In the genomic region with DNA sequence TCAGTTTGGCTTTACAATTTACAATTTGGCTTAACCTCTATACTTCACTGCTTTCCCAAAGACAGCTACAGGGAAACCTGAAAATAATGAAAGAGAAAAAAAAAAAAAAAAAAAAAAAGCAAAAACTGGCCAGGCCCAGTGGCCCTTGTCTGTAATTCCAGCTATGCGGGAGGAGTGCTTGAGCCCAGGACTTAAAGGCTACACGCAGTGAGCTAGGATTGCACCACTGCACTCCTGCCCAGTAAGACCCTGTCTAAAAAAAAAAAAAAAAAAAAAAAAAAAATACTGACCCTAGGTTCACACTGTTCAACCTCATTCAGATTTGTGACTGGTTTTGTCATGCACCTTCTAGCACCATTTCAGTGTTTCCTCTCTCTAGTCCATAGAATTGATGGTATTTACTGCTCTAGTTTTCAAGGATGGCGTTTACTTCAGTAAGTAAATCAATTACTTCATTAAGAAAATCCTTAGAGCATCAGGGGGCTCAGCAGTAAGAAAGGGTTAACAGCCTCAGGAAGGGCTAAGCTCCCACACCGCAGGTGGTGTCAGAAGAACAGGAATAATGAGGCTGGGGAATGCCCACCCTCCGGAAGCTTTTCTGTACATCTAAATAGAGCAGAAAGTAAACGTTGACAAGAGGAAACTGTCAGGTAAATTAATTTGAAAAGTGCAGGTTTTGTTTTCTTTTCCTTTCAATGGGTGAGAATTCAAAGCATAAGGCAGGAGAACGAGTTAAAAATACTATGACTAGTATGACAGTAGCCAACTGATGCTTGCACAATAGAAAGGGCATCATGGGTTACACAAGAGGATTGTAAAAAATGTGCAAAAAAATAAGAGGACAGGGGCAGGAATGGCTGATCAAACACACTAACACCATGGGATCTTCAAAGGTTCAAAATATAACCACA, we compare ENCODE assay signal across 10 cellular contexts.
A peak's percentile ranks its signal among the peaks of the same experiment; 100 is the strongest.
DNase-seq lines count a peak whose midpoint lies in the region; ATAC-seq and TF ChIP-seq lines count a peak whose summit lies in the region.
"Had no signal": no experiment of that assay in that cellular context is flagged by ENCODE, and none has a peak within 500 bp of the region (broad histone marks: within the 10 kb centered on the region; RNA-seq: fewer than 3 reads in every experiment).

No MANE protein-coding gene starts in this region.

- POLR2A ChIA-PET in A673 (lab: Charles Lee; ENCODE audit: low non-redundant PET): no interaction called here

- WGBS in hepatocyte (ENCODE audit: low lambda C conversion rate, missing lambda C conversion rate): 31% methylated on average over 7 of the region's 7 CpGs
- 22% methylated on average over 6 of the region's 7 CpGs for WGBS in mesenchymal stem cell

- H3K4me2 ChIP-seq in hepatocyte (peak overlapping the region; percentile 23), mesenchymal stem cell (ENCODE audit: low read length, poor library complexity, severe bottlenecking) (no peak overlapping the region)

- H4K91ac ChIP-seq in mesenchymal stem cell (ENCODE audit: low read length): no peak overlapping the region

- H3K9ac ChIP-seq in NT2/D1 (ENCODE audit: insufficient read length, low read depth) (no peak overlapping the region), mesenchymal stem cell (ENCODE audit: low read length) (no peak overlapping the region)

- no peak overlapping the region for H3K4ac ChIP-seq in mesenchymal stem cell (ENCODE audit: low read depth in 1 of 2, low read length in 2 of 2)

- CTCF ChIA-PET in A673 (lab: Charles Lee): no interaction called here

- no peaks in the 10 kb centered on the region for H3K9me2 ChIP-seq in hepatocyte (replicated peaks; ENCODE audit: insufficient read depth)

- no peak for ATAC-seq in GM21723 (IDR thresholded peaks at IDR 0.05; ENCODE audit: unreplicated experiment)
- no peak for ATAC-seq in GM18909 (IDR thresholded peaks at IDR 0.05; ENCODE audit: poor library complexity, unreplicated experiment)
- ATAC-seq: SK-N-SH treated with all-trans-retinoic acid at 6 μM for 48 hours had no signal

- H3K9me3 ChIP-seq in A673 (ENCODE audit: low read depth, low read length, poor library complexity, severe bottlenecking): peaks cover 10% of the 10 kb centered on the region
- 0 out of 2 replicates have a peak, but pooled peaks cover 8% of the 10 kb centered on the region for H3K9me3 ChIP-seq in NT2/D1 (ENCODE audit: insufficient read depth, low read length)
- no peaks in the 10 kb centered on the region for H3K9me3 ChIP-seq in hepatocyte (ENCODE audit: low read depth)
- peaks cover 16% of the 10 kb centered on the region for H3K9me3 ChIP-seq in mesenchymal stem cell (ENCODE audit: control insufficient read depth, low read length)

- no TSS peak for BruUV-seq in A673 (replicated peaks; lab: Mats Ljungman, UMichigan)

- no peak overlapping the region for H3K18ac ChIP-seq in mesenchymal stem cell (ENCODE audit: low read depth in 1 of 2, low read length in 2 of 2)

- no peak overlapping the region for H3K14ac ChIP-seq in mesenchymal stem cell (ENCODE audit: low read length in 2 of 2)

- H3K4me1 ChIP-seq in A673 (ENCODE audit: insufficient read depth, low read length, poor library complexity, severe bottlenecking): peaks cover 27% of the 10 kb centered on the region
- H3K4me1 ChIP-seq in NT2/D1 (ENCODE audit: insufficient read depth, insufficient read length): peaks cover 3% of the 10 kb centered on the region
- peaks cover 17% of the 10 kb centered on the region for H3K4me1 ChIP-seq in hepatocyte (ENCODE audit: insufficient read depth)
- H3K4me1 ChIP-seq in mesenchymal stem cell (ENCODE audit: control insufficient read depth, insufficient read depth, low read depth, low read length): no peaks in the 10 kb centered on the region

- no peaks in the 10 kb centered on the region for H3K79me1 ChIP-seq in mesenchymal stem cell (replicated peaks; ENCODE audit: low read length, poor library complexity, severe bottlenecking)

- H4K8ac ChIP-seq in mesenchymal stem cell (ENCODE audit: low read length): no peak overlapping the region

- intact Hi-C loops in A673 (cut with micrococcal nuclease; ENCODE audit: unreplicated experiment): no loop called here

- no peaks in the 10 kb centered on the region for H4K20me1 ChIP-seq in hepatocyte (ENCODE audit: insufficient read depth, poor library complexity, severe bottlenecking)

- no peak overlapping the region for H3K23ac ChIP-seq in mesenchymal stem cell (ENCODE audit: low read length in 2 of 2)

- H2BK5ac ChIP-seq in mesenchymal stem cell (ENCODE audit: low read depth, low read length, poor library complexity, severe bottlenecking): no peak overlapping the region

- H3K27ac ChIP-seq in A673 (ENCODE audit: low read depth, low read length, poor library complexity, severe bottlenecking) (no peak overlapping the region), hepatocyte (peak overlapping the region; percentile 15), mesenchymal stem cell (ENCODE audit: low read length, poor library complexity, severe bottlenecking) (no peak overlapping the region)

- peak; percentile 60 for DNase-seq in A673 (ENCODE audit: low spot score)
- no peak for DNase-seq in GM12865 (ENCODE audit: low read depth)
- peak; percentile 80 for DNase-seq in NT2/D1 (ENCODE audit: low read depth, low spot score)
- no peak for DNase-seq in hepatocyte (ENCODE audit: low spot score)
- DNase-seq in NCI-H2029 (lab: John Stamatoyannopoulos, UW): no peak
- DNase-seq in mesenchymal stem cell: no peak
- DNase-seq: DMS53 had no signal

- H3K4me3 ChIP-seq in A673 (ENCODE audit: low read depth, low read length, poor library complexity, severe bottlenecking) (no peak overlapping the region), GM12865 (ENCODE audit: low read depth, low read length) (peak overlapping the region; percentile 5; the same call in 1 of the 2 replicates), NT2/D1 (ENCODE audit: insufficient read length, low read depth) (no peak overlapping the region), hepatocyte (no peak overlapping the region), mesenchymal stem cell (ENCODE audit: insufficient read depth in 1 of 2, low read depth in 1 of 2, low read length in 2 of 2) (no peak overlapping the region)

- H2BK120ac ChIP-seq in mesenchymal stem cell (ENCODE audit: low read depth, low read length): no peak overlapping the region

- H2BK12ac ChIP-seq in mesenchymal stem cell (ENCODE audit: low read length in 2 of 2): no peak overlapping the region

- H2AFZ ChIP-seq in hepatocyte (peak overlapping the region; percentile 3), mesenchymal stem cell (ENCODE audit: low read depth, low read length) (no peak overlapping the region)

- H2BK15ac ChIP-seq in mesenchymal stem cell (ENCODE audit: low read depth, poor library complexity, severe bottlenecking): no peak overlapping the region

- TF ChIP-seq CTCF in A673 (conservative IDR thresholded peaks at IDR 0.05; ENCODE audit: low read depth, low read length): no peak
- TF ChIP-seq CTCF in GM12865 (IDR thresholded peaks at IDR 0.05; ENCODE audit: insufficient read depth, low read depth, low read length, missing control alignments): no peak
- TF ChIP-seq CTCF in hepatocyte (IDR thresholded peaks at IDR 0.05; ENCODE audit: poor library complexity): no peak

- H3K27me3 ChIP-seq in A673 (replicated peaks; ENCODE audit: insufficient read depth, low read depth, low read length, poor library complexity) (no peaks in the 10 kb centered on the region), NT2/D1 (ENCODE audit: insufficient read depth, insufficient read length) (no peaks in the 10 kb centered on the region), hepatocyte (no peaks in the 10 kb centered on the region), mesenchymal stem cell (ENCODE audit: control insufficient read depth in 1 of 2, insufficient read depth in 1 of 2, low read length in 2 of 2) (no peaks in the 10 kb centered on the region)

- no peaks in the 10 kb centered on the region for H3K79me2 ChIP-seq in hepatocyte

- H2AK5ac ChIP-seq in mesenchymal stem cell (ENCODE audit: low read length, severe bottlenecking): no peak overlapping the region

- H3K36me3 ChIP-seq in A673 (ENCODE audit: insufficient read depth, low read length, poor library complexity, severe bottlenecking) (no peaks in the 10 kb centered on the region), NT2/D1 (ENCODE audit: insufficient read depth, insufficient read length, low read length) (no peaks in the 10 kb centered on the region), hepatocyte (replicated peaks; ENCODE audit: insufficient read depth, low read depth) (no peaks in the 10 kb centered on the region), mesenchymal stem cell (ENCODE audit: control insufficient read depth in 1 of 2, insufficient read depth in 2 of 2, low read depth in 1 of 2, low read length in 2 of 2) (no peaks in the 10 kb centered on the region)

Comparison
In these comparisons a context has a peak if more than half of its experiments do, and no peak if none do; other contexts are left out.
1. DNase-seq: peak in A673 (single experiment) and NT2/D1 (single experiment); none in GM12865 (single experiment), hepatocyte (single experiment), NCI-H2029 (single experiment) and mesenchymal stem cell (single experiment).